In genomic region chr5:93674866-93675457, GRCh38 we compare ENCODE assay signal across 13 cellular contexts.
DNase-seq lines count a peak whose midpoint lies in the region; ATAC-seq lines count a peak whose summit lies in the region.
"Had no signal": no experiment of that assay in that cellular context is flagged by ENCODE, and none has a peak within 500 bp of the region (broad histone marks: within the 10 kb centered on the region; RNA-seq: fewer than 3 reads in every experiment).

No MANE protein-coding gene starts in this region.

- peak overlapping the region; percentile 27 for H3K27ac ChIP-seq in SK-N-MC
- H3K27ac ChIP-seq: C4-2B had no signal

- no peaks in the 10 kb centered on the region for H3K36me3 ChIP-seq in SK-N-MC (ENCODE audit: insufficient read depth, low read length)

- peak overlapping the region; percentile 26 for H3K4me3 ChIP-seq in SK-N-MC

- DNase-seq in SK-N-MC (ENCODE audit: low read depth, low spot score) (no peak), DMS 273 (lab: John Stamatoyannopoulos, UW; ENCODE audit: unreplicated experiment) (no peak), CD1c-positive myeloid dendritic cell (ENCODE audit: extremely low spot score) (no peak), NCI-H2171 treated with DMSO at 0.1 percent for 48 hours (lab: John Stamatoyannopoulos, UW) (no peak), Ammon's horn (ENCODE audit: low spot score) (no peak)
- DNase-seq: amygdala, dermis blood vessel endothelial cell, right cardiac atrium, SIG-M5 had no signal

- ATAC-seq in GM18907 (IDR thresholded peaks at IDR 0.05; ENCODE audit: unreplicated experiment) (peak; percentile 66), GM21529 (IDR thresholded peaks at IDR 0.05; ENCODE audit: unreplicated experiment) (peak; percentile 69), HG03066 (IDR thresholded peaks at IDR 0.05; ENCODE audit: low read depth, unreplicated experiment) (peak; percentile 63)

- H3K9me3 ChIP-seq in SK-N-MC (ENCODE audit: low read depth, low read length), result no peaks in the 10 kb centered on the region

- peak overlapping the region; percentile 8 for H3K9ac ChIP-seq in SK-N-MC (ENCODE audit: insufficient read length)
